In genomic region chr1:64514197-64514765, GRCh38 we compare ENCODE assay signal across 9 cellular contexts. TPM values are rescaled to one million over a fixed set of nuclear protein-coding genes. Genes with fewer than 3 reads are reported as not detected.
DNase-seq lines count a peak whose midpoint lies in the region; ATAC-seq and TF ChIP-seq lines count a peak whose summit lies in the region.
"Had no signal": no experiment of that assay in that cellular context is flagged by ENCODE, and none has a peak within 500 bp of the region (broad histone marks: within the 10 kb centered on the region; RNA-seq: fewer than 3 reads in every experiment).

No MANE protein-coding gene starts in this region.

- H3K79me2 ChIP-seq in trophoblast cell (ENCODE audit: control insufficient read depth, insufficient read depth, low read length, poor library complexity), result no peaks in the 10 kb centered on the region

- H3K4me1 ChIP-seq in BLaER1 (peaks cover 43% of the 10 kb centered on the region), trophoblast cell (ENCODE audit: control insufficient read depth in 1 of 2, insufficient read depth in 2 of 2, low read length in 2 of 2) (no peaks in the 10 kb centered on the region), neuronal stem cell (ENCODE audit: control insufficient read depth in 2 of 2, insufficient read depth in 1 of 2, low read depth in 1 of 2, low read length in 2 of 2) (peaks cover 16 to 40% of the 10 kb centered on the region in 2 donors)

- no peaks in the 10 kb centered on the region for H3K9me3 ChIP-seq in BLaER1
- H3K9me3 ChIP-seq in trophoblast cell (ENCODE audit: insufficient read depth, low read depth, low read length), result no peaks in the 10 kb centered on the region
- H3K9me3 ChIP-seq in neuronal stem cell (replicated peaks in 1 of 2; ENCODE audit: control insufficient read depth in 2 of 2, insufficient read depth in 1 of 2, low read depth in 1 of 2, low read length in 2 of 2), result no peaks in the 10 kb centered on the region

- no peak overlapping the region for H2BK120ac ChIP-seq in trophoblast cell (ENCODE audit: insufficient read depth, low read length, poor library complexity)
- H2BK120ac ChIP-seq in neuronal stem cell (ENCODE audit: low read depth, low read length), result no peak overlapping the region

- ATAC-seq in HG02970 (IDR thresholded peaks at IDR 0.05; ENCODE audit: low FRiP score, unreplicated experiment), result no peak

- H3K4me3 ChIP-seq in BLaER1, result no peak overlapping the region
- H3K4me3 ChIP-seq in fibroblast of mammary gland (ENCODE audit: control insufficient read depth, low read depth, low read length), result no peak overlapping the region
- no peak overlapping the region for H3K4me3 ChIP-seq in trophoblast cell (ENCODE audit: low read depth, low read length)
- H3K4me3 ChIP-seq in neuronal stem cell (ENCODE audit: low read length in 2 of 2), result no peak overlapping the region

- no peak overlapping the region for H3K23ac ChIP-seq in trophoblast cell (ENCODE audit: low read length)
- H3K23ac ChIP-seq in neuronal stem cell (ENCODE audit: low read depth, low read length, poor library complexity), result no peak overlapping the region

- no peak overlapping the region for H2BK12ac ChIP-seq in trophoblast cell (ENCODE audit: low read length)
- no peak overlapping the region for H2BK12ac ChIP-seq in neuronal stem cell (ENCODE audit: low read length)

- H3K4ac ChIP-seq in trophoblast cell (ENCODE audit: low read depth, low read length), result no peak overlapping the region
- H3K4ac ChIP-seq in neuronal stem cell (ENCODE audit: low read length), result no peak overlapping the region

- H2AFZ ChIP-seq in trophoblast cell (ENCODE audit: insufficient read depth, low read length, poor library complexity) (no peak overlapping the region), neuronal stem cell (ENCODE audit: low read length) (no peak overlapping the region)

- no peak overlapping the region for H3K27ac ChIP-seq in BLaER1
- H3K27ac ChIP-seq in trophoblast cell (ENCODE audit: low read depth, low read length), result no peak overlapping the region
- no peak overlapping the region for H3K27ac ChIP-seq in neuronal stem cell (replicated peaks; ENCODE audit: low read length)
- H3K27ac ChIP-seq: VCaP had no signal

- TF ChIP-seq CTCF in fibroblast of mammary gland (conservative IDR thresholded peaks at IDR 0.05; ENCODE audit: control insufficient read depth, insufficient read depth, low read depth, low read length), result no peak

- H2BK5ac ChIP-seq in trophoblast cell (ENCODE audit: low read depth, low read length, poor library complexity) (no peak overlapping the region), neuronal stem cell (ENCODE audit: low read length) (no peak overlapping the region)

- DNase-seq in NCI-H69 (lab: John Stamatoyannopoulos, UW), result peak; percentile 86
- DNase-seq in fibroblast of mammary gland (ENCODE audit: low read depth), result peak; percentile 77
- DNase-seq in trophoblast cell, result peak; percentile 54 to 72
- no peak for DNase-seq in neuronal stem cell (ENCODE audit: low spot score)
- DNase-seq in activated CD4-positive, alpha-beta T cell treated with anti-CD3 and anti-CD28 coated beads, Interleukin-2, amount 50 U/mL, for 4 hours, result no peak
- no peak for DNase-seq in 8988T

- H3K9ac ChIP-seq in BLaER1 (no peak overlapping the region), trophoblast cell (ENCODE audit: low read length) (no peak overlapping the region), neuronal stem cell (ENCODE audit: low read depth, low read length, poor library complexity) (no peak overlapping the region)

- no peak overlapping the region for H4K91ac ChIP-seq in trophoblast cell (ENCODE audit: low read depth, low read length)
- no peak overlapping the region for H4K91ac ChIP-seq in neuronal stem cell (ENCODE audit: low read depth, low read length, poor library complexity)

- H3K18ac ChIP-seq in trophoblast cell (ENCODE audit: low read length) (no peak overlapping the region), neuronal stem cell (ENCODE audit: low read length) (no peak overlapping the region)

- no peaks in the 10 kb centered on the region for H3K36me3 ChIP-seq in BLaER1
- H3K36me3 ChIP-seq in trophoblast cell (ENCODE audit: control insufficient read depth in 1 of 2, insufficient read depth in 2 of 2, low read length in 2 of 2), result no peaks in the 10 kb centered on the region
- no peaks in the 10 kb centered on the region for H3K36me3 ChIP-seq in neuronal stem cell (replicated peaks in 1 of 2; ENCODE audit: control insufficient read depth in 2 of 2, insufficient read depth in 2 of 2, low read length in 2 of 2)

- no peak overlapping the region for H2BK15ac ChIP-seq in neuronal stem cell (ENCODE audit: low read length)

- no peak overlapping the region for H3K14ac ChIP-seq in trophoblast cell (ENCODE audit: low read length)
- H3K14ac ChIP-seq in neuronal stem cell (ENCODE audit: low read length), result no peak overlapping the region

- no peaks in the 10 kb centered on the region; the same call in 1 of the 2 replicates for H4K20me1 ChIP-seq in BLaER1

- H3K4me2 ChIP-seq in BLaER1 (peak overlapping the region; percentile 3; the same call in 1 of the 2 replicates), trophoblast cell (ENCODE audit: low read length) (no peak overlapping the region), neuronal stem cell (ENCODE audit: insufficient read depth, low read length, poor library complexity, severe bottlenecking) (no peak overlapping the region)

- no peaks in the 10 kb centered on the region for H3K27me3 ChIP-seq in BLaER1
- H3K27me3 ChIP-seq in trophoblast cell (ENCODE audit: insufficient read depth, low read length), result no peaks in the 10 kb centered on the region
- no peaks in the 10 kb centered on the region for H3K27me3 ChIP-seq in neuronal stem cell (ENCODE audit: control insufficient read depth in 3 of 3, insufficient read depth in 3 of 3, low read depth in 1 of 3, low read length in 3 of 3)

- no peaks in the 10 kb centered on the region for H3K79me1 ChIP-seq in trophoblast cell (ENCODE audit: low read length)
- no peaks in the 10 kb centered on the region for H3K79me1 ChIP-seq in neuronal stem cell (ENCODE audit: low read depth, low read length)

- no peak overlapping the region for H4K8ac ChIP-seq in trophoblast cell (ENCODE audit: low read depth, low read length)
- H4K8ac ChIP-seq in neuronal stem cell (ENCODE audit: low read depth, low read length), result no peak overlapping the region

- no peak overlapping the region for H4K12ac ChIP-seq in trophoblast cell (ENCODE audit: low read depth, low read length)

- no CpG with 5 or more reads among the region's 1 CpG for WGBS in trophoblast cell (ENCODE audit: extremely low coverage, insufficient coverage, insufficient read length)
- WGBS in neuronal stem cell (ENCODE audit: extremely low coverage in 2 of 2, insufficient read length in 2 of 2, insufficient replicate concordance in 1 of 2), 2 donors, result no CpG with 5 or more reads among the region's 1 CpG

- no peak overlapping the region for H2AK5ac ChIP-seq in trophoblast cell (ENCODE audit: low read length)
- H2AK5ac ChIP-seq in neuronal stem cell (ENCODE audit: low read depth, low read length), result no peak overlapping the region

RNA-seq across cellular contexts. Expression of gene CACHD1, which starts 44.4 kb away (rescaled TPM):
- polyA plus RNA-seq in trophoblast cell (2013), result 0.82 and 0.89 TPM in 2 replicates
- 11.5 TPM for polyA plus RNA-seq in neuronal stem cell (2013, experiment 1 of 2)
- 11.4 TPM for polyA plus RNA-seq in neuronal stem cell (2013, experiment 2 of 2)

Comparison
In these comparisons a context has a peak if more than half of its experiments do, and no peak if none do; other contexts are left out.
1. DNase-seq: peak in NCI-H69 (single experiment), fibroblast of mammary gland (single experiment) and trophoblast cell (2 of 2); none in neuronal stem cell (single experiment), activated CD4-positive, alpha-beta T cell treated with anti-CD3 and anti-CD28 coated beads, Interleukin-2, amount 50 U/mL, for 4 hours (0 of 2) and 8988T (single experiment).